In genomic region chr12:57487055-57487596, GRCh38 we compare ENCODE assay signal across 8 cellular contexts. TPM values are rescaled to one million over a fixed set of nuclear protein-coding genes. Genes with fewer than 3 reads are reported as not detected.
DNase-seq lines count a peak whose midpoint lies in the region; ATAC-seq and TF ChIP-seq lines count a peak whose summit lies in the region.

No MANE protein-coding gene starts in this region.

- in situ Hi-C loops in astrocyte of the spinal cord (cut with HindIII; ENCODE audit: low sequenced_read_pairs): no loop called here

- H3K9me3 Mint-ChIP-seq in stimulated activated naive CD8-positive, alpha-beta T cell treated with anti-CD3 and anti-CD28 coated beads, Interleukin-15, Interleukin-2, amounts not matched to agents 100 ng/mL and 50 ng/mL, for 24 hours: no peaks in the 10 kb centered on the region
- no peaks in the 10 kb centered on the region for H3K9me3 Mint-ChIP-seq in naive B cell

- no peaks in the 10 kb centered on the region for H3K27me3 Mint-ChIP-seq in stimulated activated naive CD8-positive, alpha-beta T cell treated with anti-CD3 and anti-CD28 coated beads, Interleukin-15, Interleukin-2, amounts not matched to agents 100 ng/mL and 50 ng/mL, for 24 hours
- no peaks in the 10 kb centered on the region for H3K27me3 Mint-ChIP-seq in naive B cell

- peaks cover 45% of the 10 kb centered on the region for H3K4me1 Mint-ChIP-seq in stimulated activated naive CD8-positive, alpha-beta T cell treated with anti-CD3 and anti-CD28 coated beads, Interleukin-15, Interleukin-2, amounts not matched to agents 100 ng/mL and 50 ng/mL, for 24 hours (ENCODE audit: low read depth)
- peaks cover 33 to 39% (median 37%) of the 10 kb centered on the region in 3 donors for H3K4me1 Mint-ChIP-seq in naive B cell

- no peak for ATAC-seq in stimulated activated naive CD8-positive, alpha-beta T cell treated with anti-CD3 and anti-CD28 coated beads, Interleukin-15, Interleukin-2, amounts not matched to agents 100 U/mL and 50 U/mL, for 24 hours
- ATAC-seq in naive B cell (ENCODE audit: low read depth in 2 of 2): no peak
- no peak for ATAC-seq in HG03095 (IDR thresholded peaks at IDR 0.05; ENCODE audit: unreplicated experiment)

- peak overlapping the region; percentile 90 for H3K4me3 Mint-ChIP-seq in stimulated activated naive CD8-positive, alpha-beta T cell treated with anti-CD3 and anti-CD28 coated beads, Interleukin-15, Interleukin-2, amounts not matched to agents 100 ng/mL and 50 ng/mL, for 24 hours
- peak overlapping the region in 3 of 8 donors; percentile 94 to 99 (median 98) for H3K4me3 Mint-ChIP-seq in naive B cell

- H3K4me3 ChIP-seq in astrocyte of the spinal cord (ENCODE audit: low read depth, low read length): peak overlapping the region; percentile 100

- no peak overlapping the region for H3K27ac Mint-ChIP-seq in stimulated activated naive CD8-positive, alpha-beta T cell treated with anti-CD3 and anti-CD28 coated beads, Interleukin-15, Interleukin-2, amounts not matched to agents 100 ng/mL and 50 ng/mL, for 24 hours
- H3K27ac Mint-ChIP-seq in naive B cell: peak overlapping the region in 5 of 6 donors; percentile 54 to 98 (median 95)

- TF ChIP-seq CTCF in astrocyte of the spinal cord (IDR thresholded peaks at IDR 0.05; ENCODE audit: low read depth, low read length): no peak

- DNase-seq in stimulated activated naive CD8-positive, alpha-beta T cell treated with anti-CD3 and anti-CD28 coated beads, Interleukin-15, Interleukin-2, amounts not matched to agents 100 U/mL and 50 U/mL, for 24 hours: no peak
- DNase-seq in astrocyte of the spinal cord (ENCODE audit: low read depth, low spot score): no peak
- no peak for DNase-seq in naive B cell
- DNase-seq in NOMO-1 treated with DMSO at 0.1 percent for 48 hours (lab: John Stamatoyannopoulos, UW; ENCODE audit: unreplicated experiment): no peak
- DNase-seq in SHP77 (lab: John Stamatoyannopoulos, UW): no peak
- no peak for DNase-seq in NCI-H345 (lab: John Stamatoyannopoulos, UW)

- H3K36me3 Mint-ChIP-seq in stimulated activated naive CD8-positive, alpha-beta T cell treated with anti-CD3 and anti-CD28 coated beads, Interleukin-15, Interleukin-2, amounts not matched to agents 100 ng/mL and 50 ng/mL, for 24 hours (ENCODE audit: low read depth): peaks cover 44% of the 10 kb centered on the region
- peaks cover 7 to 11% of the 10 kb centered on the region in 2 donors for H3K36me3 Mint-ChIP-seq in naive B cell

RNA-seq across cellular contexts. Expression of gene MARS1, which starts 0.7 kb away (rescaled TPM):
- polyA plus RNA-seq in naive B cell (ENCODE audit: low read depth in 6 of 6): 10 to 100 TPM; 53.1 to 78.7 (median 63.0) TPM

RNA-seq across cellular contexts. Expression of gene ARHGAP9, which starts 7.5 kb away (rescaled TPM):
- 100 to 1,000 TPM; 152 to 231 (median 164) TPM for polyA plus RNA-seq in naive B cell (ENCODE audit: low read depth in 6 of 6)

RNA-seq across cellular contexts. Expression of gene GLI1, which starts 27.5 kb away (rescaled TPM):
- 1 to 10 TPM in 4 of 6 donors, under 1 TPM in 2; 0.27 to 2.4 (median 1.1) TPM for polyA plus RNA-seq in naive B cell (ENCODE audit: low read depth in 6 of 6)

RNA-seq across cellular contexts. Expression of gene INHBE, which starts 32.0 kb away (rescaled TPM):
- polyA plus RNA-seq in naive B cell (ENCODE audit: low read depth in 6 of 6): under 1 TPM in 1 of 6 donors, not detected in 5; 0.44 TPM

RNA-seq across cellular contexts. Expression of gene DDIT3, which starts 33.2 kb away (rescaled TPM):
- polyA plus RNA-seq in naive B cell (ENCODE audit: low read depth in 6 of 6): 10 to 100 TPM; 33.3 to 62.2 (median 51.0) TPM
